8 cellular contexts compared by ENCODE assay signal in genomic region chr22:30425616-30426394, GRCh38. TPM values are rescaled to one million over a fixed set of nuclear protein-coding genes. Genes with fewer than 3 reads are reported as not detected.
DNase-seq lines count a peak whose midpoint lies in the region; ATAC-seq and TF ChIP-seq lines count a peak whose summit lies in the region.

Gene MTFP1 (plus strand): TSS chr22:30425768. CDS start chr22:30425880, 112 bp downstream.

- TF ChIP-seq CTCF in Caco-2 (IDR thresholded peaks at IDR 0.05; ENCODE audit: insufficient read depth in 1 of 2, low read depth in 1 of 2, low read length in 1 of 2, severe bottlenecking in 1 of 2, unreplicated experiment in 1 of 2) (peak in 1 of 2 experiments; percentile 13), glutamatergic neuron (IDR thresholded peaks at IDR 0.05; ENCODE audit: partially characterized antibody, unreplicated experiment) (no peak), omental fat pad (IDR thresholded peaks at IDR 0.05) (no peak), vagina (IDR thresholded peaks at IDR 0.05) (no peak)

- no peaks in the 10 kb centered on the region for H3K27me3 Mint-ChIP-seq in Caco-2 (ENCODE audit: insufficient read depth, unreplicated experiment)
- no peaks in the 10 kb centered on the region for H3K27me3 Mint-ChIP-seq in activated naive CD4-positive, alpha-beta T cell treated with anti-CD3 and anti-CD28 coated beads, Interleukin-2, amount 50 U/mL, for 24 hours
- H3K27me3 Mint-ChIP-seq in glutamatergic neuron (ENCODE audit: unreplicated experiment), result peaks cover 2% of the 10 kb centered on the region

- H3K4me3 ChIP-seq in Caco-2 (ENCODE audit: low read depth, low read length) (peak within 1 kb of the TSS; percentile 62), HUES64 (ENCODE audit: low read length) (peak within 1 kb of the TSS; percentile 71), vagina (peak within 1 kb of the TSS; percentile 56 to 76)

- H3K36me3 ChIP-seq in Caco-2 (ENCODE audit: control insufficient read depth, insufficient read depth, low read length) (no peaks in the 10 kb centered on the region; the same call in 1 of the 2 replicates), HUES64 (ENCODE audit: insufficient read depth, low read length) (peaks cover 23% of the 10 kb centered on the region), vagina (peaks cover 0 to 1% of the 10 kb centered on the region in 2 donors)

- BruUV-seq in Caco-2 (replicated peaks; lab: Mats Ljungman, UMichigan), result TSS peak; percentile 13

- H3K27ac ChIP-seq in HUES64 (ENCODE audit: low read depth, low read length) (peak within 1 kb of the TSS; percentile 97), vagina (peak within 1 kb of the TSS; percentile 94)

- WGBS in HUES64, result 1% methylated on average over 62 of the region's 62 CpGs

- DNase-seq in Caco-2 (peak; percentile 80), glutamatergic neuron (peak; percentile 79), omental fat pad (ENCODE audit: low spot score) (no peak), vagina (ENCODE audit: extremely low spot score in 2 of 2) (no peak)

- CTCF ChIA-PET in Caco-2 (lab: Charles Lee), result interaction anchor here (0.6 to 4.3 kb wide), 5 partner anchors 25 to 138 kb away, joined by 3 to 29 read pairs (median 3); partner anchors contain the start of gene SEC14L2

- H3K4me1 Mint-ChIP-seq in Caco-2 (ENCODE audit: low read depth, unreplicated experiment), result peaks cover 27% of the 10 kb centered on the region
- H3K4me1 Mint-ChIP-seq in activated naive CD4-positive, alpha-beta T cell treated with anti-CD3 and anti-CD28 coated beads, Interleukin-2, amount 50 U/mL, for 24 hours, result peaks cover 55% of the 10 kb centered on the region
- H3K4me1 Mint-ChIP-seq in glutamatergic neuron (ENCODE audit: low read depth, unreplicated experiment), result peaks cover 7% of the 10 kb centered on the region

- peak within 1 kb of the TSS; percentile 76 for H3K9ac ChIP-seq in HUES64 (ENCODE audit: low read depth, low read length)

- TF ChIP-seq POLR2A in Raji (IDR thresholded peaks at IDR 0.05; ENCODE audit: insufficient read depth, low read depth, low read length), result peak; percentile 77
- no peak for TF ChIP-seq POLR2A in vagina (IDR thresholded peaks at IDR 0.05)

- intact Hi-C loops in Caco-2 (cut with micrococcal nuclease; ENCODE audit: unreplicated experiment) (no loop called here), vagina (cut with DNase I) (no loop called here)

- H3K27me3 ChIP-seq in Caco-2 (replicated peaks; ENCODE audit: control insufficient read depth, insufficient read depth, low read length) (no peaks in the 10 kb centered on the region), HUES64 (ENCODE audit: insufficient read depth, low read length) (no peaks in the 10 kb centered on the region), vagina (no peaks in the 10 kb centered on the region)

- ATAC-seq in omental fat pad (ENCODE audit: low FRiP score), result no peak
- no peak for ATAC-seq in GM21526 (IDR thresholded peaks at IDR 0.05; ENCODE audit: low FRiP score, unreplicated experiment)

- peaks cover 26% of the 10 kb centered on the region for H3K4me1 ChIP-seq in Caco-2
- H3K4me1 ChIP-seq in HUES64 (ENCODE audit: insufficient read depth, low read length), result peaks cover 24% of the 10 kb centered on the region; the same call in 1 of the 2 replicates
- peaks cover 37% of the 10 kb centered on the region for H3K4me1 ChIP-seq in vagina

- H3K9me3 ChIP-seq in Caco-2, result no peaks in the 10 kb centered on the region
- H3K9me3 ChIP-seq in HUES64 (ENCODE audit: insufficient read depth, low read depth, low read length), result no peaks in the 10 kb centered on the region
- no peaks in the 10 kb centered on the region for H3K9me3 ChIP-seq in vagina

- H3K27ac Mint-ChIP-seq in Caco-2 (ENCODE audit: unreplicated experiment) (peak within 1 kb of the TSS; percentile 82), glutamatergic neuron (ENCODE audit: unreplicated experiment) (peak within 1 kb of the TSS; percentile 62)
- peak within 1 kb of the TSS; percentile 99 for H3K27ac Mint-ChIP-seq in activated naive CD4-positive, alpha-beta T cell treated with anti-CD3 and anti-CD28 coated beads, Interleukin-2, amount 50 U/mL, for 24 hours

- H3K9me3 Mint-ChIP-seq in Caco-2 (ENCODE audit: unreplicated experiment) (no peaks in the 10 kb centered on the region), glutamatergic neuron (ENCODE audit: unreplicated experiment) (peaks cover 6% of the 10 kb centered on the region)
- no peaks in the 10 kb centered on the region for H3K9me3 Mint-ChIP-seq in activated naive CD4-positive, alpha-beta T cell treated with anti-CD3 and anti-CD28 coated beads, Interleukin-2, amount 50 U/mL, for 24 hours

- H3K36me3 Mint-ChIP-seq in Caco-2 (ENCODE audit: insufficient read depth, unreplicated experiment) (peaks cover 16% of the 10 kb centered on the region), glutamatergic neuron (ENCODE audit: unreplicated experiment) (no peaks in the 10 kb centered on the region)
- peaks cover 7% of the 10 kb centered on the region for H3K36me3 Mint-ChIP-seq in activated naive CD4-positive, alpha-beta T cell treated with anti-CD3 and anti-CD28 coated beads, Interleukin-2, amount 50 U/mL, for 24 hours

- POLR2A ChIA-PET in Caco-2 (lab: Charles Lee), result interaction anchor here (0.5 kb wide), 1 partner anchor 53 kb away, joined by 3 read pairs; no protein-coding TSS in a partner anchor

- H3K4me3 Mint-ChIP-seq in Caco-2 (ENCODE audit: unreplicated experiment), result peak within 1 kb of the TSS; percentile 85
- H3K4me3 Mint-ChIP-seq in activated naive CD4-positive, alpha-beta T cell treated with anti-CD3 and anti-CD28 coated beads, Interleukin-2, amount 50 U/mL, for 24 hours, result peak within 1 kb of the TSS; percentile 98
- peak within 1 kb of the TSS; percentile 92 for H3K4me3 Mint-ChIP-seq in glutamatergic neuron (ENCODE audit: unreplicated experiment)

RNA-seq across cellular contexts. Expression of gene MTFP1, which starts in this region (rescaled TPM):
- total RNA-seq in Caco-2 (2022), result 20.6 and 23.0 TPM in 2 replicates
- polyA plus RNA-seq in HUES64 (2013, experiment 1 of 2), result 46.7 TPM
- polyA plus RNA-seq in HUES64 (2013, experiment 2 of 2), result 49.5 TPM
- 5.8 TPM for total RNA-seq in glutamatergic neuron (ENCODE audit: unreplicated experiment)
- total RNA-seq in omental fat pad, result 10 to 100 TPM; 11.2 to 14.7 (median 14.1) TPM
- 21.1 TPM for total RNA-seq in vagina

Comparison
In these comparisons a context has a peak if more than half of its experiments do, and no peak if none do; other contexts are left out.
1. DNase-seq: peak in Caco-2 (2 of 2) and glutamatergic neuron (single experiment); none in omental fat pad (single experiment) and vagina (0 of 2).
2. Peak in every context shown above with its lines, with median percentiles within 50 percentile points of each other: H3K4me3 ChIP-seq, H3K27ac Mint-ChIP-seq and H3K4me3 Mint-ChIP-seq.